ENCODE assay signal across 17 cellular contexts in the genomic region with DNA sequence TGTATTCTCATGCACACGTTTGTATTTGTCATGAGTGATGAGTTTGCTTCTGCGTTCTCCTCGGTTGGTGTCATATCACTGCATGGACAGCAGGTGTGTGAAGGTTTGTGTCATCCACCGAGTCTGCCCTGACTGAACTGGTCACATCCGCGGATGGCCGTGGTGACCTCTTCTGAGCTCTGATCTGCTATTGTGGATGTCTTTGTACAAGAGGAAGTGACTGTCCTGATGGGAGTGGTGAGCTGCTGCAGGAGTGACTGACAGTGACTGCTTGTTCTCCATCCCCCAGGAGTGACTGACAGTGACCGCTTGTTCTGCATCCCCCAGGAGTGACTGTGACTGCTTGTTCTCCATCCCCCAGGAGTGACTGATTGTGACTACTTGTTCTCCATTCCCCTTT.
DNase-seq lines count a peak whose midpoint lies in the region; ATAC-seq, FAIRE-seq and TF ChIP-seq lines count a peak whose summit lies in the region.
"Had no signal": no experiment of that assay in that cellular context is flagged by ENCODE, and none has a peak within 500 bp of the region (broad histone marks: within the 10 kb centered on the region; RNA-seq: fewer than 3 reads in every experiment).

No MANE protein-coding gene starts in this region.

- no peak overlapping the region for H3K4me2 ChIP-seq in PC-9

- no peak for TF ChIP-seq EP300 in stomach (IDR thresholded peaks at IDR 0.05)

- H3K4me3 ChIP-seq in pancreas (no peak overlapping the region), stomach (no peak overlapping the region), PC-9 (no peak overlapping the region)
- H3K4me3 ChIP-seq: tibial artery had no signal

- H3K36me3 ChIP-seq in pancreas (no peaks in the 10 kb centered on the region), stomach (peaks cover 0 to 4% (median 0%) of the 10 kb centered on the region in 4 donors), PC-9 (ENCODE audit: low read depth) (no peaks in the 10 kb centered on the region)
- H3K36me3 ChIP-seq: tibial artery had no signal

- peak; percentile 32 for DNase-seq in HT1080 (ENCODE audit: low read depth)
- peak; percentile 68 for DNase-seq in RKO (ENCODE audit: low spot score)
- no peak for DNase-seq in epithelial cell of prostate (ENCODE audit: low read depth, low spot score)
- no peak for DNase-seq in pancreas
- DNase-seq in stomach, result no peak
- DNase-seq in DMS114 treated with DMSO at 0.1 percent for 48 hours (lab: John Stamatoyannopoulos, UW; ENCODE audit: unreplicated experiment), result no peak
- no peak for DNase-seq in PC-9
- no peak for DNase-seq in GM19239 (ENCODE audit: insufficient read length, low spot score)
- DNase-seq: activated CD4-positive, alpha-beta T cell treated with anti-CD3 and anti-CD28 coated beads for 1 hour; activated T-cell treated with anti-CD3 and anti-CD28 coated beads, Interleukin-2, amount 50 U/mL, for 48 hours; effector CD4-positive, alpha-beta T cell; foreskin melanocyte; NCI-H2029; nephron progenitor cell had no signal

- POLR2A ChIA-PET in PC-9 (lab: Charles Lee; ENCODE audit: unreplicated experiment), result no interaction called here

- BruUV-seq in PC-9 (replicated peaks; lab: Mats Ljungman, UMichigan), result no TSS peak

- H4K20me1 ChIP-seq in PC-9 (ENCODE audit: insufficient read depth), result peaks cover 71% of the 10 kb centered on the region

- 66 to 70% methylated on average over 8 of the region's 8 CpGs for WGBS in pancreas, 2 donors
- WGBS in stomach, 5 donors, result 70 to 81% (median 72%) methylated on average over 8 of the region's 8 CpGs

- FAIRE-seq in pancreas (lab: Jason Lieb, UNC) (no peak), GM19239 (lab: Jason Lieb, UNC) (no peak)
- FAIRE-seq: astrocyte had no signal

- intact Hi-C loops in pancreas (cut with DNase I), result no loop called here
- intact Hi-C loops in stomach (cut with DNase I; ENCODE audit: low total_unique reads), result no loop called here
- intact Hi-C loops in PC-9 (cut with micrococcal nuclease; ENCODE audit: unreplicated experiment), result no loop called here

- peak overlapping the region; percentile 72 for H3K27ac ChIP-seq in epithelial cell of prostate
- no peak overlapping the region for H3K27ac ChIP-seq in pancreas
- no peak overlapping the region for H3K27ac ChIP-seq in stomach
- no peak overlapping the region for H3K27ac ChIP-seq in PC-9
- H3K27ac ChIP-seq: tibial artery had no signal

- H3K79me2 ChIP-seq in PC-9 (ENCODE audit: low read depth), result peaks cover 82% of the 10 kb centered on the region

- H3F3A ChIP-seq in PC-9 (ENCODE audit: insufficient read depth, low read depth), result peaks cover 24% of the 10 kb centered on the region

- no peaks in the 10 kb centered on the region for H3K27me3 ChIP-seq in pancreas
- H3K27me3 ChIP-seq in stomach, result no peaks in the 10 kb centered on the region
- no peaks in the 10 kb centered on the region for H3K27me3 ChIP-seq in PC-9 (ENCODE audit: insufficient read depth, low read depth)
- H3K27me3 ChIP-seq: tibial artery had no signal

- H3K9me2 ChIP-seq in PC-9 (ENCODE audit: insufficient read depth), result no peaks in the 10 kb centered on the region

- H3K4me1 ChIP-seq in pancreas (peaks cover 4 to 5% (median 4%) of the 10 kb centered on the region in 3 donors), stomach (peaks cover 0 to 56% (median 35%) of the 10 kb centered on the region in 4 donors), PC-9 (replicated peaks; ENCODE audit: insufficient read depth) (no peaks in the 10 kb centered on the region)

- CTCF ChIA-PET in PC-9 (lab: Charles Lee), result no interaction called here

- H3K9me3 ChIP-seq in pancreas (no peaks in the 10 kb centered on the region), stomach (no peaks in the 10 kb centered on the region), PC-9 (ENCODE audit: insufficient read depth, low read depth) (no peaks in the 10 kb centered on the region)
- H3K9me3 ChIP-seq: tibial artery had no signal

- no peak for TF ChIP-seq POLR2A in stomach (IDR thresholded peaks at IDR 0.05)

- ATAC-seq in pancreas, result peak in 3 of 4 donors; percentile 9 to 19 (median 11)
- ATAC-seq: SK-N-SH treated with all-trans-retinoic acid at 6 μM for 48 hours had no signal

- H2AFZ ChIP-seq in PC-9, result no peak overlapping the region

- no peak for TF ChIP-seq CTCF in pancreas (IDR thresholded peaks at IDR 0.05)
- no peak for TF ChIP-seq CTCF in stomach (IDR thresholded peaks at IDR 0.05)
- no peak for TF ChIP-seq CTCF in PC-9 (conservative IDR thresholded peaks at IDR 0.05)

Comparison
In these comparisons a context has a peak if more than half of its experiments do, and no peak if none do; other contexts are left out.
1. DNase-seq: peak in HT1080 (single experiment) and RKO (single experiment); none in epithelial cell of prostate (single experiment), pancreas (0 of 6), stomach (single experiment), DMS114 treated with DMSO at 0.1 percent for 48 hours (single experiment), PC-9 (0 of 2) and GM19239 (single experiment).